ENCODE assay signal across 7 cellular contexts in genomic region chr16:56793504-56793903, GRCh38.
DNase-seq lines count a peak whose midpoint lies in the region; ATAC-seq and TF ChIP-seq lines count a peak whose summit lies in the region.

No MANE protein-coding gene starts in this region.

- H3K27me3 Mint-ChIP-seq in chondrocyte (ENCODE audit: low read depth), result no peaks in the 10 kb centered on the region

- peaks cover 1% of the 10 kb centered on the region for H3K36me3 Mint-ChIP-seq in chondrocyte (ENCODE audit: low read depth)

- H3K36me3 ChIP-seq in osteoblast (ENCODE audit: insufficient read depth, low read length), result no peaks in the 10 kb centered on the region

- DNase-seq in GM10266 (ENCODE audit: extremely low spot score) (no peak), NCI-H226 (peak; percentile 16), chondrocyte (ENCODE audit: low spot score) (no peak), osteoblast (ENCODE audit: insufficient read length, low spot score, missing footprints) (no peak), NCI-H2107 treated with DMSO at 0.1 percent for 48 hours (lab: John Stamatoyannopoulos, UW; ENCODE audit: unreplicated experiment) (no peak), NCI-H510A treated with DMSO at 0.1 percent for 48 hours (lab: John Stamatoyannopoulos, UW) (no peak)

- no peaks in the 10 kb centered on the region for H3K27me3 ChIP-seq in osteoblast (ENCODE audit: insufficient read depth, low read length)

- TF ChIP-seq CTCF in GM10266 (IDR thresholded peaks at IDR 0.05; ENCODE audit: control insufficient read depth, insufficient read depth, low read depth, missing control alignments) (peak; percentile 46), chondrocyte (IDR thresholded peaks at IDR 0.05) (peak; percentile 88), osteoblast (IDR thresholded peaks at IDR 0.05; ENCODE audit: extremely low read depth, low read depth, low read length) (peak; percentile 64)

- ATAC-seq in GM21367 (IDR thresholded peaks at IDR 0.05; ENCODE audit: unreplicated experiment), result no peak

- H3K4me3 ChIP-seq in osteoblast (ENCODE audit: insufficient read depth, low read length), result no peak overlapping the region

- no peaks in the 10 kb centered on the region for H3K9me3 Mint-ChIP-seq in chondrocyte (ENCODE audit: low read depth)

- H3K4me2 ChIP-seq in osteoblast (ENCODE audit: insufficient read depth, low read length), result no peak overlapping the region

- H3K4me1 ChIP-seq in osteoblast (ENCODE audit: insufficient read depth, low read length), result no peaks in the 10 kb centered on the region

- no peak overlapping the region for H2AFZ ChIP-seq in osteoblast (ENCODE audit: low read length)

- H3K27ac ChIP-seq in osteoblast (ENCODE audit: low read depth, low read length), result no peak overlapping the region

- H3K27ac Mint-ChIP-seq in chondrocyte (ENCODE audit: unreplicated experiment), result no peak overlapping the region

- H3K79me2 ChIP-seq in osteoblast (ENCODE audit: insufficient read depth, low read length), result peaks cover 19% of the 10 kb centered on the region

- H3K9me3 ChIP-seq in osteoblast (ENCODE audit: low read depth, low read length), result no peaks in the 10 kb centered on the region

- H4K20me1 ChIP-seq in osteoblast (ENCODE audit: insufficient read depth, low read length), result no peaks in the 10 kb centered on the region

- no peak overlapping the region for H3K4me3 Mint-ChIP-seq in chondrocyte (ENCODE audit: unreplicated experiment)

- peaks cover 18% of the 10 kb centered on the region for H3K4me1 Mint-ChIP-seq in chondrocyte (ENCODE audit: low read depth)
